Comparison of ENCODE assay signal across 8 cellular contexts in the genomic region with DNA sequence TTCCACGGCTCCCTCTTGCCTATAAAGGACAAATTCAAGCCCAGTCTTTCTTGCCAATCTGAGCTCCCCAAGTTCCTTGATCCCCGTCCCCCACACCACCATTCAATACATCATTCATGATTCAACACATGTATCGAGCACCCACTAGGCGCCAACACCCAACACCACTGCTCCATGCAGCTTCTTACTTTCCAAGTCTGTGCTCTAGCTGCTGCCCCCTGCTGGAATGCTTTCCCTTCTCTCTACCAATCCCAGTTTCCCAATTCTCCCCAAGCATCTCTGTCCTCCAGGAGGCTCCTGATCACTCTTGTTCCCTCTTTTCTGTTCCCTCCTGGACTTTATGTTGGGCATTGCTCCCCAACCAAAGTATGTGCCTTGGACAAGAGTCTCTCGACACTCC.
DNase-seq lines count a peak whose midpoint lies in the region; ATAC-seq and TF ChIP-seq lines count a peak whose summit lies in the region.

No MANE protein-coding gene starts in this region.

- no peak overlapping the region for H2AFZ ChIP-seq in GM23338

- H3K27me3 Mint-ChIP-seq in GM23338 (ENCODE audit: insufficient read depth, low read depth, poor library complexity), result peaks cover 2% of the 10 kb centered on the region

- H3K4me1 ChIP-seq in GM23338 (ENCODE audit: insufficient read depth), result peaks cover 8% of the 10 kb centered on the region; the same call in 1 of the 2 replicates

- H3K27me3 ChIP-seq in GM23338 (ENCODE audit: insufficient read depth), result no peaks in the 10 kb centered on the region

- H3K27ac ChIP-seq in C4-2B, result no peak overlapping the region
- H3K27ac ChIP-seq in GM23338 (ENCODE audit: low read depth), result no peak overlapping the region

- DNase-seq in GM23338 (ENCODE audit: low spot score) (peak; percentile 71), amniotic epithelial cell (ENCODE audit: low read depth) (peak; percentile 47), lung microvascular endothelial cell (ENCODE audit: low read depth in 2 of 2) (peak; percentile 37 to 39)

- no peaks in the 10 kb centered on the region for H3F3A ChIP-seq in GM23338 (replicated peaks; ENCODE audit: low read depth)

- no peaks in the 10 kb centered on the region for H3K79me2 ChIP-seq in GM23338 (replicated peaks; ENCODE audit: insufficient read depth)

- H3K9me3 Mint-ChIP-seq in GM23338, result no peaks in the 10 kb centered on the region

- H4K20me1 ChIP-seq in GM23338 (replicated peaks; ENCODE audit: insufficient read depth), result no peaks in the 10 kb centered on the region

- H3K27ac Mint-ChIP-seq in GM23338, result no peak overlapping the region

- no peaks in the 10 kb centered on the region; the same call in 2 of the 3 replicates for H3K36me3 Mint-ChIP-seq in GM23338 (ENCODE audit: low read depth)

- ATAC-seq in GM23338, result no peak; the same call in 2 of the 3 replicates
- no peak for ATAC-seq in GM21528 (IDR thresholded peaks at IDR 0.05; ENCODE audit: low FRiP score, unreplicated experiment)
- no peak for ATAC-seq in GM21786 (IDR thresholded peaks at IDR 0.05; ENCODE audit: unreplicated experiment)
- ATAC-seq in GM19328 (IDR thresholded peaks at IDR 0.05; ENCODE audit: unreplicated experiment), result no peak
- ATAC-seq in GM18498 (IDR thresholded peaks at IDR 0.05; ENCODE audit: unreplicated experiment), result no peak

- H3K9me2 ChIP-seq in GM23338 (ENCODE audit: insufficient read depth), result no peaks in the 10 kb centered on the region

- no peaks in the 10 kb centered on the region for H3K36me3 ChIP-seq in GM23338 (ENCODE audit: insufficient read depth)

- H3K4me2 ChIP-seq in GM23338, result no peak overlapping the region

- TF ChIP-seq CTCF in C4-2B (conservative IDR thresholded peaks at IDR 0.05) (peak; percentile 72), GM23338 (conservative IDR thresholded peaks at IDR 0.05; ENCODE audit: low read depth in 2 of 2) (peak; percentile 64 to 80)

- H3K4me3 ChIP-seq in GM23338, result no peak overlapping the region

- H3K4me3 Mint-ChIP-seq in GM23338, result no peak overlapping the region

- H3K4me1 Mint-ChIP-seq in GM23338, result peaks cover 20% of the 10 kb centered on the region

TF ChIP-seq in GM23338, 12 proteins besides CTCF, POLR2A, EP300 and RAD21:
- TF ChIP-seq, protein P1, sequence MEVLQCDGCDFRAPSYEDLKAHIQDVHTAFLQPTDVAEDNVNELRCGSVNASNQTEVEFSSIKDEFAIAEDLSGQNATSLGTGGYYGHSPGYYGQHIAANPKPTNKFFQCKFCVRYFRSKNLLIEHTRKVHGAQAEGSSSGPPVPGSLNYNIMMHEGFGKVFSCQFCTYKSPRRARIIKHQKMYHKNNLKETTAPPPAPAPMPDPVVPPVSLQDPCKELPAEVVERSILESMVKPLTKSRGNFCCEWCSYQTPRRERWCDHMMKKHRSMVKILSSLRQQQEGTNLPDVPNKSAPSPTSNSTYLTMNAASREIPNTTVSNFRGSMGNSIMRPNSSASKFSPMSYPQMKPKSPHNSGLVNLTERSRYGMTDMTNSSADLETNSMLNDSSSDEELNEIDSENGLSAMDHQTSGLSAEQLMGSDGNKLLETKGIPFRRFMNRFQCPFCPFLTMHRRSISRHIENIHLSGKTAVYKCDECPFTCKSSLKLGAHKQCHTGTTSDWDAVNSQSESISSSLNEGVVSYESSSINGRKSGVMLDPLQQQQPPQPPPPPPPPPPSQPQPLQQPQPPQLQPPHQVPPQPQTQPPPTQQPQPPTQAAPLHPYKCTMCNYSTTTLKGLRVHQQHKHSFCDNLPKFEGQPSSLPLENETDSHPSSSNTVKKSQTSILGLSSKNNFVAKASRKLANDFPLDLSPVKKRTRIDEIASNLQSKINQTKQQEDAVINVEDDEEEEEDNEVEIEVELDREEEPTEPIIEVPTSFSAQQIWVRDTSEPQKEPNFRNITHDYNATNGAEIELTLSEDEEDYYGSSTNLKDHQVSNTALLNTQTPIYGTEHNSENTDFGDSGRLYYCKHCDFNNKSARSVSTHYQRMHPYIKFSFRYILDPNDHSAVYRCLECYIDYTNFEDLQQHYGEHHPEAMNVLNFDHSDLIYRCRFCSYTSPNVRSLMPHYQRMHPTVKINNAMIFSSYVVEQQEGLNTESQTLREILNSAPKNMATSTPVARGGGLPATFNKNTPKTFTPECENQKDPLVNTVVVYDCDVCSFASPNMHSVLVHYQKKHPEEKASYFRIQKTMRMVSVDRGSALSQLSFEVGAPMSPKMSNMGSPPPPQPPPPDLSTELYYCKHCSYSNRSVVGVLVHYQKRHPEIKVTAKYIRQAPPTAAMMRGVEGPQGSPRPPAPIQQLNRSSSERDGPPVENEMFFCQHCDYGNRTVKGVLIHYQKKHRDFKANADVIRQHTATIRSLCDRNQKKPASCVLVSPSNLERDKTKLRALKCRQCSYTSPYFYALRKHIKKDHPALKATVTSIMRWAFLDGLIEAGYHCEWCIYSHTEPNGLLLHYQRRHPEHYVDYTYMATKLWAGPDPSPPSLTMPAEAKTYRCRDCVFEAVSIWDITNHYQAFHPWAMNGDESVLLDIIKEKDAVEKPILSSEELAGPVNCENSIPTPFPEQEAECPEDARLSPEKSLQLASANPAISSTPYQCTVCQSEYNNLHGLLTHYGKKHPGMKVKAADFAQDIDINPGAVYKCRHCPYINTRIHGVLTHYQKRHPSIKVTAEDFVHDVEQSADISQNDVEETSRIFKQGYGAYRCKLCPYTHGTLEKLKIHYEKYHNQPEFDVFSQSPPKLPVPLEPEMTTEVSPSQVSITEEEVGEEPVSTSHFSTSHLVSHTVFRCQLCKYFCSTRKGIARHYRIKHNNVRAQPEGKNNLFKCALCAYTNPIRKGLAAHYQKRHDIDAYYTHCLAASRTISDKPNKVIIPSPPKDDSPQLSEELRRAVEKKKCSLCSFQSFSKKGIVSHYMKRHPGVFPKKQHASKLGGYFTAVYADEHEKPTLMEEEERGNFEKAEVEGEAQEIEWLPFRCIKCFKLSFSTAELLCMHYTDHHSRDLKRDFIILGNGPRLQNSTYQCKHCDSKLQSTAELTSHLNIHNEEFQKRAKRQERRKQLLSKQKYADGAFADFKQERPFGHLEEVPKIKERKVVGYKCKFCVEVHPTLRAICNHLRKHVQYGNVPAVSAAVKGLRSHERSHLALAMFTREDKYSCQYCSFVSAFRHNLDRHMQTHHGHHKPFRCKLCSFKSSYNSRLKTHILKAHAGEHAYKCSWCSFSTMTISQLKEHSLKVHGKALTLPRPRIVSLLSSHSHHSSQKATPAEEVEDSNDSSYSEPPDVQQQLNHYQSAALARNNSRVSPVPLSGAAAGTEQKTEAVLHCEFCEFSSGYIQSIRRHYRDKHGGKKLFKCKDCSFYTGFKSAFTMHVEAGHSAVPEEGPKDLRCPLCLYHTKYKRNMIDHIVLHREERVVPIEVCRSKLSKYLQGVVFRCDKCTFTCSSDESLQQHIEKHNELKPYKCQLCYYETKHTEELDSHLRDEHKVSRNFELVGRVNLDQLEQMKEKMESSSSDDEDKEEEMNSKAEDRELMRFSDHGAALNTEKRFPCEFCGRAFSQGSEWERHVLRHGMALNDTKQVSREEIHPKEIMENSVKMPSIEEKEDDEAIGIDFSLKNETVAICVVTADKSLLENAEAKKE (CRISPR knock-in tag; IDR thresholded peaks at IDR 0.05), result no peak
- TF ChIP-seq, protein P2, sequence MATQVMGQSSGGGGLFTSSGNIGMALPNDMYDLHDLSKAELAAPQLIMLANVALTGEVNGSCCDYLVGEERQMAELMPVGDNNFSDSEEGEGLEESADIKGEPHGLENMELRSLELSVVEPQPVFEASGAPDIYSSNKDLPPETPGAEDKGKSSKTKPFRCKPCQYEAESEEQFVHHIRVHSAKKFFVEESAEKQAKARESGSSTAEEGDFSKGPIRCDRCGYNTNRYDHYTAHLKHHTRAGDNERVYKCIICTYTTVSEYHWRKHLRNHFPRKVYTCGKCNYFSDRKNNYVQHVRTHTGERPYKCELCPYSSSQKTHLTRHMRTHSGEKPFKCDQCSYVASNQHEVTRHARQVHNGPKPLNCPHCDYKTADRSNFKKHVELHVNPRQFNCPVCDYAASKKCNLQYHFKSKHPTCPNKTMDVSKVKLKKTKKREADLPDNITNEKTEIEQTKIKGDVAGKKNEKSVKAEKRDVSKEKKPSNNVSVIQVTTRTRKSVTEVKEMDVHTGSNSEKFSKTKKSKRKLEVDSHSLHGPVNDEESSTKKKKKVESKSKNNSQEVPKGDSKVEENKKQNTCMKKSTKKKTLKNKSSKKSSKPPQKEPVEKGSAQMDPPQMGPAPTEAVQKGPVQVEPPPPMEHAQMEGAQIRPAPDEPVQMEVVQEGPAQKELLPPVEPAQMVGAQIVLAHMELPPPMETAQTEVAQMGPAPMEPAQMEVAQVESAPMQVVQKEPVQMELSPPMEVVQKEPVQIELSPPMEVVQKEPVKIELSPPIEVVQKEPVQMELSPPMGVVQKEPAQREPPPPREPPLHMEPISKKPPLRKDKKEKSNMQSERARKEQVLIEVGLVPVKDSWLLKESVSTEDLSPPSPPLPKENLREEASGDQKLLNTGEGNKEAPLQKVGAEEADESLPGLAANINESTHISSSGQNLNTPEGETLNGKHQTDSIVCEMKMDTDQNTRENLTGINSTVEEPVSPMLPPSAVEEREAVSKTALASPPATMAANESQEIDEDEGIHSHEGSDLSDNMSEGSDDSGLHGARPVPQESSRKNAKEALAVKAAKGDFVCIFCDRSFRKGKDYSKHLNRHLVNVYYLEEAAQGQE (IDR thresholded peaks at IDR 0.05; ENCODE audit: unreplicated experiment), result no peak
- TF ChIP-seq STAT1 (IDR thresholded peaks at IDR 0.05; ENCODE audit: unreplicated experiment), result no peak
- TF ChIP-seq ZNF331 (CRISPR knock-in tag; IDR thresholded peaks at IDR 0.05; ENCODE audit: low read depth), result no peak
- TF ChIP-seq POLR2AphosphoS5 (IDR thresholded peaks at IDR 0.05; ENCODE audit: low read depth), result no peak
- TF ChIP-seq, protein P3, sequence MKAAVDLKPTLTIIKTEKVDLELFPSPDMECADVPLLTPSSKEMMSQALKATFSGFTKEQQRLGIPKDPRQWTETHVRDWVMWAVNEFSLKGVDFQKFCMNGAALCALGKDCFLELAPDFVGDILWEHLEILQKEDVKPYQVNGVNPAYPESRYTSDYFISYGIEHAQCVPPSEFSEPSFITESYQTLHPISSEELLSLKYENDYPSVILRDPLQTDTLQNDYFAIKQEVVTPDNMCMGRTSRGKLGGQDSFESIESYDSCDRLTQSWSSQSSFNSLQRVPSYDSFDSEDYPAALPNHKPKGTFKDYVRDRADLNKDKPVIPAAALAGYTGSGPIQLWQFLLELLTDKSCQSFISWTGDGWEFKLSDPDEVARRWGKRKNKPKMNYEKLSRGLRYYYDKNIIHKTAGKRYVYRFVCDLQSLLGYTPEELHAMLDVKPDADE (IDR thresholded peaks at IDR 0.05), result no peak
- TF ChIP-seq JUNB (IDR thresholded peaks at IDR 0.05; ENCODE audit: unreplicated experiment), result no peak
- TF ChIP-seq CREB1 (CRISPR knock-in tag; IDR thresholded peaks at IDR 0.05; ENCODE audit: low read depth), result no peak
- TF ChIP-seq NANOG (IDR thresholded peaks at IDR 0.05; ENCODE audit: borderline replicate concordance), result no peak
